ENCODE assay signal across 14 cellular contexts in the genomic region with DNA sequence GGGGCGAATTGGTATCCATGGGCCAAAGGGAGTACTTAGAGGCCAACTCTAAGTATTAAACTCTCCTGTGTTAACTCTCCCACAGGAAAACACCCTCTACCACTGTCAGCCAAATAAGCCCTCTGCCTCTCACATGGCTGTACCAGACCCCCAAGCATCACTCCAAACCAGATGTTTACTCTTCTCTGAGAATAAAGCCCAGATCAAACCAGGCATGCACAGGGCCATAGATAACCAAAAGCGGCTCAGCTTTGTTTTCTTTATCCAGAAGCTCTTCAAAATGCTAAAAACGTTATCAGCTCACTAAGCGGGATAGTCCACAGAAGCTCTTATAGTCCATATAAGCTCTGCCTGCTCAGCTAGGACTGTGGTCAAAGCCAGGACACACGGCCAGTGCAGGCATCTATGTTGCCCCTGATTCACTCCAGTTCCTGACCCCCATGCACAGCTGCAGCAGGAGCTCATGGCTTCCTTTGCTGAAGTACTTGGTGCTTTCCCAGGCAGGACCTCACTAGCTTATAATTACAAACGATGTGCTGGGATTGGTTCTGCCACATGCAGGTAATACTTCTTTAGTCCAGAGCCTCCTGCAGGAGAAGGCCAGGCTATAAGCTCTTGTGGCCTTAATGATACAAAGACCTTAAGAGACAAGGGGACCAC. TPM values are rescaled to one million over a fixed set of nuclear protein-coding genes. Genes with fewer than 3 reads are reported as not detected.
DNase-seq lines count a peak whose midpoint lies in the region; ATAC-seq and TF ChIP-seq lines count a peak whose summit lies in the region.
"Had no signal": no experiment of that assay in that cellular context is flagged by ENCODE, and none has a peak within 500 bp of the region (broad histone marks: within the 10 kb centered on the region; RNA-seq: fewer than 3 reads in every experiment).

No MANE protein-coding gene starts in this region.

- TF ChIP-seq CTCF in H9 (conservative IDR thresholded peaks at IDR 0.05), result no peak
- TF ChIP-seq CTCF in coronary artery (IDR thresholded peaks at IDR 0.05), result no peak
- no peak for TF ChIP-seq CTCF in osteoblast (IDR thresholded peaks at IDR 0.05; ENCODE audit: extremely low read depth, low read depth, low read length)

- no peak overlapping the region for H2AK5ac ChIP-seq in H9 (ENCODE audit: insufficient read length, low read length)

- H4K8ac ChIP-seq in H9 (replicated peaks; ENCODE audit: insufficient read length, low read depth, low read length), result no peak overlapping the region

- CTCF ChIA-PET in activated CD8-positive, alpha-beta memory T cell treated with anti-CD3 and anti-CD28 coated beads, Interleukin-2, amount 10 ng/mL, durations not matched to agents 7 days and 5 days (lab: Charles Lee), result interaction anchor here (0.9 to 1.2 kb wide), 3 partner anchors 10 to 60 kb away, joined by 3 to 4 read pairs (median 3); a partner anchor contains a TSS

- no peak overlapping the region for H2BK12ac ChIP-seq in H9 (ENCODE audit: insufficient read length, low read depth, low read length)

- H3K9me3 Mint-ChIP-seq in H9, result no peaks in the 10 kb centered on the region; a peak in 1 of 5 replicates
- no peaks in the 10 kb centered on the region for H3K9me3 Mint-ChIP-seq in activated CD8-positive, alpha-beta memory T cell treated with anti-CD3 and anti-CD28 coated beads, Interleukin-2, amount 10 ng/mL, durations not matched to agents 7 days and 5 days (ENCODE audit: low read depth)

- H3K4me1 Mint-ChIP-seq in H9, result peaks cover 44 to 46% of the 10 kb centered on the region in 2 experiments
- H3K4me1 Mint-ChIP-seq in activated CD8-positive, alpha-beta memory T cell treated with anti-CD3 and anti-CD28 coated beads, Interleukin-2, amount 10 ng/mL, durations not matched to agents 7 days and 5 days, result peaks cover 6% of the 10 kb centered on the region

- H3K36me3 ChIP-seq in BLaER1 treated with 17β-estradiol and CSF1 and Interleukin-3, amounts not matched to agents 10 nM and 100 nM, result no peaks in the 10 kb centered on the region
- no peaks in the 10 kb centered on the region for H3K36me3 ChIP-seq in osteoblast (ENCODE audit: insufficient read depth, low read length)
- H3K36me3 ChIP-seq: BE2C had no signal

- H3K9me3 ChIP-seq in BLaER1 treated with 17β-estradiol and CSF1 and Interleukin-3, amounts not matched to agents 10 nM and 100 nM (replicated peaks in 1 of 11), result no peaks in the 10 kb centered on the region
- H3K9me3 ChIP-seq in H9 (ENCODE audit: control insufficient read depth, low read depth, low read length) (no peaks in the 10 kb centered on the region), osteoblast (ENCODE audit: low read depth, low read length) (no peaks in the 10 kb centered on the region)
- H3K9me3 ChIP-seq: BE2C had no signal

- no peak overlapping the region for H3K27ac ChIP-seq in BLaER1 treated with 17β-estradiol and CSF1 and Interleukin-3, amounts not matched to agents 10 nM and 100 nM
- H3K27ac ChIP-seq in H9 (ENCODE audit: insufficient read length, low read depth, low read length), result no peak overlapping the region
- H3K27ac ChIP-seq in coronary artery, result peak overlapping the region; percentile 41 to 65
- H3K27ac ChIP-seq in osteoblast (ENCODE audit: low read depth, low read length), result no peak overlapping the region
- H3K27ac ChIP-seq: parathyroid adenoma had no signal

- no peak overlapping the region for H4K91ac ChIP-seq in H9 (ENCODE audit: insufficient read length, low read depth, low read length)

- H3K79me2 ChIP-seq in H9 (ENCODE audit: insufficient read depth, low read length) (no peaks in the 10 kb centered on the region), osteoblast (ENCODE audit: insufficient read depth, low read length) (no peaks in the 10 kb centered on the region)
- H3K79me2 ChIP-seq: parathyroid adenoma had no signal

- no peak overlapping the region for H3K9ac ChIP-seq in BLaER1 treated with 17β-estradiol and CSF1 and Interleukin-3, amounts not matched to agents 10 nM and 100 nM
- no peak overlapping the region for H3K9ac ChIP-seq in H9 (ENCODE audit: extremely low read depth, insufficient read length, low read length)
- H3K9ac ChIP-seq: parathyroid adenoma had no signal

- H2BK20ac ChIP-seq in H9 (ENCODE audit: low read depth, low read length, poor library complexity, severe bottlenecking), result no peak overlapping the region

- no peak overlapping the region for H3K18ac ChIP-seq in H9 (ENCODE audit: insufficient read length, low read depth, low read length)

- H3K27me3 Mint-ChIP-seq in H9 (ENCODE audit: low read depth), result peaks cover 5% of the 10 kb centered on the region; the same call in 1 of the 2 replicates
- no peaks in the 10 kb centered on the region for H3K27me3 Mint-ChIP-seq in activated CD8-positive, alpha-beta memory T cell treated with anti-CD3 and anti-CD28 coated beads, Interleukin-2, amount 10 ng/mL, durations not matched to agents 7 days and 5 days

- H3K4me3 Mint-ChIP-seq in H9, result no peak overlapping the region
- no peak overlapping the region for H3K4me3 Mint-ChIP-seq in activated CD8-positive, alpha-beta memory T cell treated with anti-CD3 and anti-CD28 coated beads, Interleukin-2, amount 10 ng/mL, durations not matched to agents 7 days and 5 days

- H2BK120ac ChIP-seq in H9 (ENCODE audit: low read depth, low read length, poor library complexity, severe bottlenecking), result no peak overlapping the region

- no peaks in the 10 kb centered on the region for H3K23me2 ChIP-seq in H9 (ENCODE audit: insufficient read length, low read depth, low read length, poor library complexity, severe bottlenecking)

- WGBS in H9 (ENCODE audit: extremely low coverage, insufficient read length, low lambda C conversion rate), result no CpG with 5 or more reads among the region's 6 CpGs

- no peak overlapping the region for H2BK5ac ChIP-seq in H9 (ENCODE audit: insufficient read length, low read length)

- H3K56ac ChIP-seq in H9 (ENCODE audit: insufficient read length, low read depth, low read length), result no peak overlapping the region

- H3K4me2 ChIP-seq in BLaER1 treated with 17β-estradiol and CSF1 and Interleukin-3, amounts not matched to agents 10 nM and 100 nM, result peak overlapping the region in 10 of 11 experiments; percentile 52 to 78 (median 68); a peak in 20 of 22 replicates
- H3K4me2 ChIP-seq in H9 (ENCODE audit: insufficient read depth, insufficient read length, low read length) (no peak overlapping the region), osteoblast (ENCODE audit: insufficient read depth, low read length) (no peak overlapping the region)

- no peaks in the 10 kb centered on the region for H3K79me1 ChIP-seq in H9 (ENCODE audit: insufficient read depth, low read depth, low read length, poor library complexity, severe bottlenecking)

- H3K36me3 Mint-ChIP-seq in H9 (ENCODE audit: insufficient read depth in 1 of 3, low read depth in 3 of 3), result no peaks in the 10 kb centered on the region
- no peaks in the 10 kb centered on the region for H3K36me3 Mint-ChIP-seq in activated CD8-positive, alpha-beta memory T cell treated with anti-CD3 and anti-CD28 coated beads, Interleukin-2, amount 10 ng/mL, durations not matched to agents 7 days and 5 days

- peaks cover 0 to 34% (median 0%) of the 10 kb centered on the region in 11 experiments; a peak in 5 of 22 replicates for H4K20me1 ChIP-seq in BLaER1 treated with 17β-estradiol and CSF1 and Interleukin-3, amounts not matched to agents 10 nM and 100 nM
- H4K20me1 ChIP-seq in H9 (ENCODE audit: control insufficient read depth, insufficient read depth, insufficient read length) (no peaks in the 10 kb centered on the region), osteoblast (ENCODE audit: insufficient read depth, low read length) (no peaks in the 10 kb centered on the region)

- ATAC-seq in activated CD8-positive, alpha-beta memory T cell treated with anti-CD3 and anti-CD28 coated beads, Interleukin-2, amount 10 ng/mL, durations not matched to agents 7 days and 5 days, result no peak
- ATAC-seq: HCT116 had no signal

- peaks cover 0 to 41% (median 0%) of the 10 kb centered on the region in 11 experiments; a peak in 4 of 22 replicates for H3K27me3 ChIP-seq in BLaER1 treated with 17β-estradiol and CSF1 and Interleukin-3, amounts not matched to agents 10 nM and 100 nM
- H3K27me3 ChIP-seq in H9 (ENCODE audit: insufficient read depth, low read length) (no peaks in the 10 kb centered on the region), osteoblast (ENCODE audit: insufficient read depth, low read length) (no peaks in the 10 kb centered on the region)
- H3K27me3 ChIP-seq: BE2C had no signal

- DNase-seq in H9 (no peak), coronary artery (ENCODE audit: low spot score) (no peak), osteoblast (ENCODE audit: insufficient read length, low spot score, missing footprints) (no peak), NOMO-1 (lab: John Stamatoyannopoulos, UW; ENCODE audit: unreplicated experiment in 2 of 2) (no peak), globus pallidus (ENCODE audit: low spot score) (no peak), AG20443 (ENCODE audit: low spot score) (no peak)
- DNase-seq in activated CD8-positive, alpha-beta memory T cell treated with anti-CD3 and anti-CD28 coated beads, Interleukin-2, amount 10 ng/mL, durations not matched to agents 7 days and 5 days, result no peak
- DNase-seq: activated effector memory CD4-positive, alpha-beta T cell treated with anti-CD3 and anti-CD28 coated beads, Interleukin-2, amount 50 U/mL, for 16 hours; BE2C; NCI-H1092; stimulated activated CD8-positive, alpha-beta memory T cell treated with anti-CD3 and anti-CD28 coated beads, Interleukin-4, amount 100 ng/mL, for 48 hours had no signal

- no peak overlapping the region for H3T11ph ChIP-seq in H9 (ENCODE audit: low read length)

- H2AFZ ChIP-seq in H9 (ENCODE audit: low read length) (no peak overlapping the region), osteoblast (ENCODE audit: low read length) (peak overlapping the region; percentile 80)
- H2AFZ ChIP-seq: parathyroid adenoma had no signal

- H3K4me3 ChIP-seq in BLaER1 treated with 17β-estradiol and CSF1 and Interleukin-3, amounts not matched to agents 10 nM and 100 nM, result no peak overlapping the region
- no peak overlapping the region for H3K4me3 ChIP-seq in coronary artery
- no peak overlapping the region for H3K4me3 ChIP-seq in osteoblast (ENCODE audit: insufficient read depth, low read length)

- peaks cover 38 to 74% (median 66%) of the 10 kb centered on the region in 10 experiments for H3K4me1 ChIP-seq in BLaER1 treated with 17β-estradiol and CSF1 and Interleukin-3, amounts not matched to agents 10 nM and 100 nM
- H3K4me1 ChIP-seq in H9 (ENCODE audit: insufficient read depth, low read length) (peaks cover 11% of the 10 kb centered on the region; the same call in 1 of the 2 replicates), osteoblast (ENCODE audit: insufficient read depth, low read length) (peaks cover 12% of the 10 kb centered on the region)
- H3K4me1 ChIP-seq: parathyroid adenoma had no signal

- no peak overlapping the region for H3K23ac ChIP-seq in H9 (ENCODE audit: insufficient read length, low read depth, low read length)

- no peak overlapping the region for H2BK15ac ChIP-seq in H9 (ENCODE audit: low read depth, low read length)

- H3K4ac ChIP-seq in H9 (ENCODE audit: low read depth, low read length), result no peak overlapping the region

- H4K5ac ChIP-seq in H9 (ENCODE audit: insufficient read length, low read depth, low read length), result no peak overlapping the region

- H3K27ac Mint-ChIP-seq in H9, result peak overlapping the region in 2 of 3 experiments; percentile 0 to 20; a peak in 3 of 7 replicates
- no peak overlapping the region for H3K27ac Mint-ChIP-seq in activated CD8-positive, alpha-beta memory T cell treated with anti-CD3 and anti-CD28 coated beads, Interleukin-2, amount 10 ng/mL, durations not matched to agents 7 days and 5 days

- H3K14ac ChIP-seq in H9 (ENCODE audit: insufficient read depth, low read length), result no peak overlapping the region

RNA-seq across cellular contexts. Expression of a gene that starts 21.0 kb away (rescaled TPM):
- total RNA-seq in H9 (2021), result 81.6 and 87.2 TPM in 2 replicates
- total RNA-seq in osteoblast, result 28.0 and 29.7 TPM in 2 replicates
- total RNA-seq in activated CD8-positive, alpha-beta memory T cell treated with anti-CD3 and anti-CD28 coated beads, Interleukin-2, amount 10 ng/mL, durations not matched to agents 7 days and 5 days, result 10 to 100 TPM in 1 of 2 experiments, 1 to 10 TPM in 1; 9.7 to 11.6 TPM

RNA-seq across cellular contexts. Expression of a gene that starts 33.0 kb away (rescaled TPM):
- total RNA-seq in H9 (2021) (13.0 and 13.9 TPM in 2 replicates), osteoblast (5.1 and 5.9 TPM in 2 replicates)
- 10 to 100 TPM; 32.6 to 42.6 TPM for total RNA-seq in activated CD8-positive, alpha-beta memory T cell treated with anti-CD3 and anti-CD28 coated beads, Interleukin-2, amount 10 ng/mL, durations not matched to agents 7 days and 5 days

RNA-seq across cellular contexts. Expression of a gene that starts 47.0 kb away (rescaled TPM):
- total RNA-seq in H9 (2021) (2.3 and 2.4 TPM in 2 replicates), osteoblast (1.8 and 2.1 TPM in 2 replicates)
- total RNA-seq in activated CD8-positive, alpha-beta memory T cell treated with anti-CD3 and anti-CD28 coated beads, Interleukin-2, amount 10 ng/mL, durations not matched to agents 7 days and 5 days, result 10 to 100 TPM; 10.4 to 14.8 TPM

Comparison
In these comparisons a context has a peak if more than half of its experiments do, and no peak if none do; other contexts are left out.
1. H3K27ac ChIP-seq: peak in coronary artery (2 of 2); none in BLaER1 treated with 17β-estradiol and CSF1 and Interleukin-3, amounts not matched to agents 10 nM and 100 nM (0 of 11), H9 (single experiment) and osteoblast (single experiment).
2. H3K4me2 ChIP-seq: peak in BLaER1 treated with 17β-estradiol and CSF1 and Interleukin-3, amounts not matched to agents 10 nM and 100 nM (10 of 11); none in H9 (single experiment) and osteoblast (single experiment).